ENCODE assay signal across 1 cellular context in the genomic region with DNA sequence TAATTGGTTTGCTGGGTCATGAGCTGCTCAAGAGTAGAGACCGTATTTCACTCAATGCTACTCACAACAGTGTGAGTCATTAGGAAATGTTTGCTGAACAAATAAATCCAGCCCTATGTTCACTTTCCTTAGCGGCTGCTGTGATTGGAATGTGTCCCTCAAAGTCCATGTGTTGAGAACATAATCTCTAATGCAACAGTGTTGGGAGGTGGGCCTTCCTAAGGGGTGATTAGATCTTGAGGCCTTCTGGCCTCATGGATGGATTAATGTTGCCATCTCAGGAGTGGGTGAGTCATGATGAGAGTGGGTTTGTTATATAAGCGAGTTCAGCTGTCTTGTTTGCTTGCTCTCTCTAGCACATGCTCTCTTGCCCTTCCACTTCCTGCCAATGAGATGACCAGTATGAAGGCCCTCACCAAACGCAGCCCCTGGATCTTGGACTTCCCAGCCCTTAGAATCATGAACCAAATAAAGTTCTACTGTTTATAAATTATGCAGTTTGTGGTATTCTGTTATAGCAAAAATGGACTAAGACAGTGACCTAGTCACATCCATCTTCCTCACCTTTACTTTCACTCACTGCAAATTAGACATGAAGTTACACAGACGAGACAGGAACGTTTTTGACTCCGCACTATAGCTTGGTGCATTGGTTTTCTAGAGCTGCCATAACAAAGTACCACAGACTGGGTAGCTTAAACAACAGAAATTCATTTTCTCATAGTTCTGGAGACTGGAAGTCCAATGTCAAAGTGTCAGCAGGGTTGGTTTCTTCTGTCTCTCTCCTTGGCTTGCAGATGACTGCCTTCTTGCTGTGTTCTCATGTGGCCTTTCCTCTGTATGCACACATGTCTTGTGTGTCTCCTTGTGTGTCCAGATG.
TF ChIP-seq lines count a peak whose summit lies in the region.

No MANE protein-coding gene starts in this region.

TF ChIP-seq in HepG2, 621 proteins besides CTCF, POLR2A, EP300 and RAD21 (continued from another document and continues in another):
- TF ChIP-seq KLF13 (CRISPR knock-in tag; IDR thresholded peaks at IDR 0.05): no peak
- TF ChIP-seq, protein P1, sequence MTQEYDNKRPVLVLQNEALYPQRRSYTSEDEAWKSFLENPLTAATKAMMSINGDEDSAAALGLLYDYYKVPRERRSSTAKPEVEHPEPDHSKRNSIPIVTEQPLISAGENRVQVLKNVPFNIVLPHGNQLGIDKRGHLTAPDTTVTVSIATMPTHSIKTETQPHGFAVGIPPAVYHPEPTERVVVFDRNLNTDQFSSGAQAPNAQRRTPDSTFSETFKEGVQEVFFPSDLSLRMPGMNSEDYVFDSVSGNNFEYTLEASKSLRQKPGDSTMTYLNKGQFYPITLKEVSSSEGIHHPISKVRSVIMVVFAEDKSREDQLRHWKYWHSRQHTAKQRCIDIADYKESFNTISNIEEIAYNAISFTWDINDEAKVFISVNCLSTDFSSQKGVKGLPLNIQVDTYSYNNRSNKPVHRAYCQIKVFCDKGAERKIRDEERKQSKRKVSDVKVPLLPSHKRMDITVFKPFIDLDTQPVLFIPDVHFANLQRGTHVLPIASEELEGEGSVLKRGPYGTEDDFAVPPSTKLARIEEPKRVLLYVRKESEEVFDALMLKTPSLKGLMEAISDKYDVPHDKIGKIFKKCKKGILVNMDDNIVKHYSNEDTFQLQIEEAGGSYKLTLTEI (CRISPR knock-in tag; conservative IDR thresholded peaks at IDR 0.05): no peak
- TF ChIP-seq, protein P2, sequence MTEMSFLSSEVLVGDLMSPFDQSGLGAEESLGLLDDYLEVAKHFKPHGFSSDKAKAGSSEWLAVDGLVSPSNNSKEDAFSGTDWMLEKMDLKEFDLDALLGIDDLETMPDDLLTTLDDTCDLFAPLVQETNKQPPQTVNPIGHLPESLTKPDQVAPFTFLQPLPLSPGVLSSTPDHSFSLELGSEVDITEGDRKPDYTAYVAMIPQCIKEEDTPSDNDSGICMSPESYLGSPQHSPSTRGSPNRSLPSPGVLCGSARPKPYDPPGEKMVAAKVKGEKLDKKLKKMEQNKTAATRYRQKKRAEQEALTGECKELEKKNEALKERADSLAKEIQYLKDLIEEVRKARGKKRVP (CRISPR knock-in tag; IDR thresholded peaks at IDR 0.05): peak in 1 of 2 experiments; percentile 84; a peak in 2 of 4 replicates
- TF ChIP-seq NONO (IDR thresholded peaks at IDR 0.05): no peak
- TF ChIP-seq NONO (CRISPR knock-in tag; conservative IDR thresholded peaks at IDR 0.05): peak; percentile 78; the same call in 1 of the 2 replicates
- TF ChIP-seq ETV5 (CRISPR knock-in tag; IDR thresholded peaks at IDR 0.05; ENCODE audit: borderline replicate concordance): peak; percentile 94
- TF ChIP-seq, protein P3, sequence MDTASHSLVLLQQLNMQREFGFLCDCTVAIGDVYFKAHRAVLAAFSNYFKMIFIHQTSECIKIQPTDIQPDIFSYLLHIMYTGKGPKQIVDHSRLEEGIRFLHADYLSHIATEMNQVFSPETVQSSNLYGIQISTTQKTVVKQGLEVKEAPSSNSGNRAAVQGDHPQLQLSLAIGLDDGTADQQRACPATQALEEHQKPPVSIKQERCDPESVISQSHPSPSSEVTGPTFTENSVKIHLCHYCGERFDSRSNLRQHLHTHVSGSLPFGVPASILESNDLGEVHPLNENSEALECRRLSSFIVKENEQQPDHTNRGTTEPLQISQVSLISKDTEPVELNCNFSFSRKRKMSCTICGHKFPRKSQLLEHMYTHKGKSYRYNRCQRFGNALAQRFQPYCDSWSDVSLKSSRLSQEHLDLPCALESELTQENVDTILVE (CRISPR knock-in tag; IDR thresholded peaks at IDR 0.05): peak; percentile 63; the same call in 1 of the 2 replicates
- TF ChIP-seq, protein P4, sequence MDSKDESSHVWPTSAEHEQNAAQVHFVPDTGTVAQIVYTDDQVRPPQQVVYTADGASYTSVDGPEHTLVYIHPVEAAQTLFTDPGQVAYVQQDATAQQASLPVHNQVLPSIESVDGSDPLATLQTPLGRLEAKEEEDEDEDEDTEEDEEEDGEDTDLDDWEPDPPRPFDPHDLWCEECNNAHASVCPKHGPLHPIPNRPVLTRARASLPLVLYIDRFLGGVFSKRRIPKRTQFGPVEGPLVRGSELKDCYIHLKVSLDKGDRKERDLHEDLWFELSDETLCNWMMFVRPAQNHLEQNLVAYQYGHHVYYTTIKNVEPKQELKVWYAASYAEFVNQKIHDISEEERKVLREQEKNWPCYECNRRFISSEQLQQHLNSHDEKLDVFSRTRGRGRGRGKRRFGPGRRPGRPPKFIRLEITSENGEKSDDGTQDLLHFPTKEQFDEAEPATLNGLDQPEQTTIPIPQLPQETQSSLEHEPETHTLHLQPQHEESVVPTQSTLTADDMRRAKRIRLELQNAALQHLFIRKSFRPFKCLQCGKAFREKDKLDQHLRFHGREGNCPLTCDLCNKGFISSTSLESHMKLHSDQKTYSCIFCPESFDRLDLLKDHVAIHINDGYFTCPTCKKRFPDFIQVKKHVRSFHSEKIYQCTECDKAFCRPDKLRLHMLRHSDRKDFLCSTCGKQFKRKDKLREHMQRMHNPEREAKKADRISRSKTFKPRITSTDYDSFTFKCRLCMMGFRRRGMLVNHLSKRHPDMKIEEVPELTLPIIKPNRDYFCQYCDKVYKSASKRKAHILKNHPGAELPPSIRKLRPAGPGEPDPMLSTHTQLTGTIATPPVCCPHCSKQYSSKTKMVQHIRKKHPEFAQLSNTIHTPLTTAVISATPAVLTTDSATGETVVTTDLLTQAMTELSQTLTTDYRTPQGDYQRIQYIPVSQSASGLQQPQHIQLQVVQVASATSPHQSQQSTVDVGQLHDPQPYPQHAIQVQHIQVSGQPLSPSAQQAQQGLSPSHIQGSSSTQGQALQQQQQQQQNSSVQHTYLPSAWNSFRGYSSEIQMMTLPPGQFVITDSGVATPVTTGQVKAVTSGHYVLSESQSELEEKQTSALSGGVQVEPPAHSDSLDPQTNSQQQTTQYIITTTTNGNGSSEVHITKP (CRISPR knock-in tag; IDR thresholded peaks at IDR 0.05; ENCODE audit: low read depth): 0 out of 2 replicates have a peak, but pooled peaks have one; percentile 49
- peak; percentile 62 for TF ChIP-seq CREB1 (IDR thresholded peaks at IDR 0.05)
- peak; percentile 79 for TF ChIP-seq CREB1 (CRISPR knock-in tag; IDR thresholded peaks at IDR 0.05)
- TF ChIP-seq, protein P5, sequence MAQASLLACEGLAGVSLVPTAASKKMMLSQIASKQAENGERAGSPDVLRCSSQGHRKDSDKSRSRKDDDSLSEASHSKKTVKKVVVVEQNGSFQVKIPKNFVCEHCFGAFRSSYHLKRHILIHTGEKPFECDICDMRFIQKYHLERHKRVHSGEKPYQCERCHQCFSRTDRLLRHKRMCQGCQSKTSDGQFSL (CRISPR knock-in tag; IDR thresholded peaks at IDR 0.05): no peak
- peak; percentile 89; the same call in 1 of the 2 replicates for TF ChIP-seq CHD4 (IDR thresholded peaks at IDR 0.05; ENCODE audit: borderline replicate concordance, low read length)
- TF ChIP-seq REL (CRISPR knock-in tag; conservative IDR thresholded peaks at IDR 0.05): no peak; the same call in 1 of the 2 replicates
- peak; percentile 43 for TF ChIP-seq ZEB1 (IDR thresholded peaks at IDR 0.05; ENCODE audit: insufficient replicate concordance, low read depth)
- peak; percentile 93 for TF ChIP-seq BCL6 (CRISPR knock-in tag; IDR thresholded peaks at IDR 0.05)
- TF ChIP-seq, protein P6, sequence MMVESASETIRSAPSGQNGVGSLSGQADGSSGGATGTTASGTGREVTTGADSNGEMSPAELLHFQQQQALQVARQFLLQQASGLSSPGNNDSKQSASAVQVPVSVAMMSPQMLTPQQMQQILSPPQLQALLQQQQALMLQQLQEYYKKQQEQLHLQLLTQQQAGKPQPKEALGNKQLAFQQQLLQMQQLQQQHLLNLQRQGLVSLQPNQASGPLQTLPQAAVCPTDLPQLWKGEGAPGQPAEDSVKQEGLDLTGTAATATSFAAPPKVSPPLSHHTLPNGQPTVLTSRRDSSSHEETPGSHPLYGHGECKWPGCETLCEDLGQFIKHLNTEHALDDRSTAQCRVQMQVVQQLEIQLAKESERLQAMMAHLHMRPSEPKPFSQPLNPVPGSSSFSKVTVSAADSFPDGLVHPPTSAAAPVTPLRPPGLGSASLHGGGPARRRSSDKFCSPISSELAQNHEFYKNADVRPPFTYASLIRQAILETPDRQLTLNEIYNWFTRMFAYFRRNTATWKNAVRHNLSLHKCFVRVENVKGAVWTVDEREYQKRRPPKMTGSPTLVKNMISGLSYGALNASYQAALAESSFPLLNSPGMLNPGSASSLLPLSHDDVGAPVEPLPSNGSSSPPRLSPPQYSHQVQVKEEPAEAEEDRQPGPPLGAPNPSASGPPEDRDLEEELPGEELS (CRISPR knock-in tag; IDR thresholded peaks at IDR 0.05): peak; percentile 98
- no peak for TF ChIP-seq KLF12 (CRISPR knock-in tag; IDR thresholded peaks at IDR 0.05; ENCODE audit: borderline replicate concordance)
- TF ChIP-seq ZNF792 (CRISPR knock-in tag; IDR thresholded peaks at IDR 0.05): peak; percentile 92
- no peak for TF ChIP-seq ZNF446 (CRISPR knock-in tag; IDR thresholded peaks at IDR 0.05)
- TF ChIP-seq ZMYM3 (CRISPR knock-in tag; IDR thresholded peaks at IDR 0.05): peak; percentile 17; the same call in 1 of the 2 replicates
- TF ChIP-seq GTF2F1 (IDR thresholded peaks at IDR 0.05; ENCODE audit: low read length): no peak
- no peak for TF ChIP-seq ZNF530 (CRISPR knock-in tag; IDR thresholded peaks at IDR 0.05; ENCODE audit: low read depth)
- TF ChIP-seq ZC3H13 (CRISPR knock-in tag; IDR thresholded peaks at IDR 0.05): no peak
- TF ChIP-seq CHCHD3 (CRISPR knock-in tag; IDR thresholded peaks at IDR 0.05): no peak
- TF ChIP-seq, protein P7, sequence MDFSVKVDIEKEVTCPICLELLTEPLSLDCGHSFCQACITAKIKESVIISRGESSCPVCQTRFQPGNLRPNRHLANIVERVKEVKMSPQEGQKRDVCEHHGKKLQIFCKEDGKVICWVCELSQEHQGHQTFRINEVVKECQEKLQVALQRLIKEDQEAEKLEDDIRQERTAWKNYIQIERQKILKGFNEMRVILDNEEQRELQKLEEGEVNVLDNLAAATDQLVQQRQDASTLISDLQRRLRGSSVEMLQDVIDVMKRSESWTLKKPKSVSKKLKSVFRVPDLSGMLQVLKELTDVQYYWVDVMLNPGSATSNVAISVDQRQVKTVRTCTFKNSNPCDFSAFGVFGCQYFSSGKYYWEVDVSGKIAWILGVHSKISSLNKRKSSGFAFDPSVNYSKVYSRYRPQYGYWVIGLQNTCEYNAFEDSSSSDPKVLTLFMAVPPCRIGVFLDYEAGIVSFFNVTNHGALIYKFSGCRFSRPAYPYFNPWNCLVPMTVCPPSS (IDR thresholded peaks at IDR 0.05): no peak
- TF ChIP-seq BRD4 (CRISPR knock-in tag; IDR thresholded peaks at IDR 0.05): 0 out of 2 replicates have a peak, but pooled peaks have one; percentile 67
- peak; percentile 77; the same call in 1 of the 2 replicates for TF ChIP-seq RXRA (CRISPR knock-in tag; IDR thresholded peaks at IDR 0.05)
- peak; percentile 96 for TF ChIP-seq JUN (CRISPR knock-in tag; IDR thresholded peaks at IDR 0.05)
- TF ChIP-seq ZBTB1 (CRISPR knock-in tag; IDR thresholded peaks at IDR 0.05; ENCODE audit: borderline replicate concordance): no peak
- peak; percentile 78 for TF ChIP-seq ZNF709 (CRISPR knock-in tag; IDR thresholded peaks at IDR 0.05)
- peak; percentile 24; the same call in 1 of the 2 replicates for TF ChIP-seq SIN3A (IDR thresholded peaks at IDR 0.05; ENCODE audit: borderline replicate concordance, low read depth, low read length)
- no peak for TF ChIP-seq ZNF850 (CRISPR knock-in tag; conservative IDR thresholded peaks at IDR 0.05)
- TF ChIP-seq, protein P8, sequence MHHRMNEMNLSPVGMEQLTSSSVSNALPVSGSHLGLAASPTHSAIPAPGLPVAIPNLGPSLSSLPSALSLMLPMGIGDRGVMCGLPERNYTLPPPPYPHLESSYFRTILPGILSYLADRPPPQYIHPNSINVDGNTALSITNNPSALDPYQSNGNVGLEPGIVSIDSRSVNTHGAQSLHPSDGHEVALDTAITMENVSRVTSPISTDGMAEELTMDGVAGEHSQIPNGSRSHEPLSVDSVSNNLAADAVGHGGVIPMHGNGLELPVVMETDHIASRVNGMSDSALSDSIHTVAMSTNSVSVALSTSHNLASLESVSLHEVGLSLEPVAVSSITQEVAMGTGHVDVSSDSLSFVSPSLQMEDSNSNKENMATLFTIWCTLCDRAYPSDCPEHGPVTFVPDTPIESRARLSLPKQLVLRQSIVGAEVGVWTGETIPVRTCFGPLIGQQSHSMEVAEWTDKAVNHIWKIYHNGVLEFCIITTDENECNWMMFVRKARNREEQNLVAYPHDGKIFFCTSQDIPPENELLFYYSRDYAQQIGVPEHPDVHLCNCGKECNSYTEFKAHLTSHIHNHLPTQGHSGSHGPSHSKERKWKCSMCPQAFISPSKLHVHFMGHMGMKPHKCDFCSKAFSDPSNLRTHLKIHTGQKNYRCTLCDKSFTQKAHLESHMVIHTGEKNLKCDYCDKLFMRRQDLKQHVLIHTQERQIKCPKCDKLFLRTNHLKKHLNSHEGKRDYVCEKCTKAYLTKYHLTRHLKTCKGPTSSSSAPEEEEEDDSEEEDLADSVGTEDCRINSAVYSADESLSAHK (CRISPR knock-in tag; IDR thresholded peaks at IDR 0.05; ENCODE audit: borderline replicate concordance): 0 out of 2 replicates have a peak, but pooled peaks have one; percentile 78
- TF ChIP-seq, protein P9, sequence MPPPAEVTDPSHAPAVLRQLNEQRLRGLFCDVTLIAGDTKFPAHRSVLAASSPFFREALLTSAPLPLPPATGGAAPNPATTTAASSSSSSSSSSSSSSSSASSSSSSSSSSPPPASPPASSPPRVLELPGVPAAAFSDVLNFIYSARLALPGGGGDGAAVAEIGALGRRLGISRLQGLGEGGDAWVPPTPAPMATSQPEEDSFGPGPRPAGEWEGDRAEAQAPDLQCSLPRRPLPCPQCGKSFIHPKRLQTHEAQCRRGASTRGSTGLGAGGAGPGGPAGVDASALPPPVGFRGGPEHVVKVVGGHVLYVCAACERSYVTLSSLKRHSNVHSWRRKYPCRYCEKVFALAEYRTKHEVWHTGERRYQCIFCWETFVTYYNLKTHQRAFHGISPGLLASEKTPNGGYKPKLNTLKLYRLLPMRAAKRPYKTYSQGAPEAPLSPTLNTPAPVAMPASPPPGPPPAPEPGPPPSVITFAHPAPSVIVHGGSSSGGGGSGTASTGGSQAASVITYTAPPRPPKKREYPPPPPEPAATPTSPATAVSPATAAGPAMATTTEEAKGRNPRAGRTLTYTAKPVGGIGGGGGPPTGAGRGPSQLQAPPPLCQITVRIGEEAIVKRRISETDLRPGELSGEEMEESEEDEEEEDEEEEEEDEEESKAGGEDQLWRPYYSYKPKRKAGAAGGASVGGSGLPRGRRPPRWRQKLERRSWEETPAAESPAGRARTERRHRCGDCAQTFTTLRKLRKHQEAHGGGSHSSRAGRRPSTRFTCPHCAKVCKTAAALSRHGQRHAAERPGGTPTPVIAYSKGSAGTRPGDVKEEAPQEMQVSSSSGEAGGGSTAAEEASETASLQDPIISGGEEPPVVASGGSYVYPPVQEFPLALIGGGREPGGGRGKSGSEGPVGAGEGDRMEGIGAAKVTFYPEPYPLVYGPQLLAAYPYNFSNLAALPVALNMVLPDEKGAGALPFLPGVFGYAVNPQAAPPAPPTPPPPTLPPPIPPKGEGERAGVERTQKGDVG (CRISPR knock-in tag; IDR thresholded peaks at IDR 0.05; ENCODE audit: borderline replicate concordance): peak; percentile 79; the same call in 1 of the 2 replicates
- TF ChIP-seq HOXA3 (CRISPR knock-in tag; IDR thresholded peaks at IDR 0.05): peak; percentile 89
- no peak for TF ChIP-seq ZNF720 (CRISPR knock-in tag; IDR thresholded peaks at IDR 0.05)
- no peak for TF ChIP-seq ZNF570 (CRISPR knock-in tag; IDR thresholded peaks at IDR 0.05; ENCODE audit: borderline replicate concordance)
- TF ChIP-seq SOX6 (IDR thresholded peaks at IDR 0.05): no peak
- peak; percentile 95 for TF ChIP-seq SOX6 (CRISPR knock-in tag; IDR thresholded peaks at IDR 0.05)
